In the genomic region with DNA sequence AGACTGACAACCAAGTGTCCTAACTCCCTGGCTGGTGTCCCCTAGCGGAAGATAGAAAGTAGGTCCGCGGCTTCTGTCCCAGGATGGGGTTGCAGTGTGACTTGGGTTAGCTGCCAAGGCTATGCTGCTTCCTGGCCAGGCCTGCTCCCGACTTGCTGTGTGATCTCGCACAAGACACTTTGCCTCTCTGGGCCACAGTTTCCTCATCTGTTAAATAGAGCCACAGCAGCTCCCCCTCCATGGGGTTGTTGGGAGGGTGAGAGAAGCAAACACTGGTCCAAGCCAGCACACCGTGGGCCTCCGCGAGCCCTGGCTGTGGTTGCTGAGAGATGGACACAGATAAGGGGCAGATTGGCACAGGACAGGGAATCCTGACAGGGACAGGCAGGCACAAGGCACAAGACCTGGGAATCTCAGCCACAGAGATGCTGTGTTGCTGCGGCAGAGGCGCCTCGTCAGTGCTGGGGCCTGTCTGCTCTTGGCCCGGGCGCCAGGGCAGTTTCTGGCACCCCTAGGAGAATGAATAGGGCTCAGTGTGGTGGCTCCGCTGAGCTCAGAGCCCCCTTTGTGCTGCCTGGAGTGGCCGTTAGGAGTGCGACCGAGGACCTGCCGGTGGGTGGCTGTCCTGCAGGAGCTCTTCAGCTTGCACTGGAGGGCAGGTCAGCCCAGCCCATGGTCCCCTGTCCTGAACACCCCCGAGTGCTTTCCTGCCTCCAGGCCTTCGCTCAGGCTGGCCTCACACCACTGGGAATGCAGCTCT, we compare ENCODE assay signal across 1 cellular context.
TF ChIP-seq lines count a peak whose summit lies in the region.

No MANE protein-coding gene starts in this region.

TF ChIP-seq in K562, 482 proteins besides CTCF, POLR2A, EP300 and RAD21 (continued from another document):
- TF ChIP-seq ZNF785 (CRISPR knock-in tag; IDR thresholded peaks at IDR 0.05): no peak
- no peak for TF ChIP-seq ZNF507 (tag; conservative IDR thresholded peaks at IDR 0.05)
- no peak for TF ChIP-seq CEBPG (CRISPR knock-in tag; IDR thresholded peaks at IDR 0.05)
- TF ChIP-seq CEBPG (tag; conservative IDR thresholded peaks at IDR 0.05 in 1 of 2, IDR thresholded peaks at IDR 0.05 in 1 of 2): no peak
- no peak for TF ChIP-seq GATAD2B (IDR thresholded peaks at IDR 0.05; ENCODE audit: borderline replicate concordance)
- TF ChIP-seq, protein P1, sequence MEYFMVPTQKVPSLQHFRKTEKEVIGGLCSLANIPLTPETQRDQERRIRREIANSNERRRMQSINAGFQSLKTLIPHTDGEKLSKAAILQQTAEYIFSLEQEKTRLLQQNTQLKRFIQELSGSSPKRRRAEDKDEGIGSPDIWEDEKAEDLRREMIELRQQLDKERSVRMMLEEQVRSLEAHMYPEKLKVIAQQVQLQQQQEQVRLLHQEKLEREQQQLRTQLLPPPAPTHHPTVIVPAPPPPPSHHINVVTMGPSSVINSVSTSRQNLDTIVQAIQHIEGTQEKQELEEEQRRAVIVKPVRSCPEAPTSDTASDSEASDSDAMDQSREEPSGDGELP (CRISPR knock-in tag; IDR thresholded peaks at IDR 0.05; ENCODE audit: borderline replicate concordance): no peak
- TF ChIP-seq ILF3 (IDR thresholded peaks at IDR 0.05; ENCODE audit: borderline replicate concordance): no peak
- TF ChIP-seq HDAC6 (IDR thresholded peaks at IDR 0.05; ENCODE audit: low read depth, low read length): no peak
- no peak for TF ChIP-seq HSF4 (CRISPR knock-in tag; IDR thresholded peaks at IDR 0.05; ENCODE audit: borderline replicate concordance)
- TF ChIP-seq DIDO1 (tag; IDR thresholded peaks at IDR 0.05; ENCODE audit: low read depth): no peak
- TF ChIP-seq ARNT (IDR thresholded peaks at IDR 0.05): no peak
- TF ChIP-seq ETV5 (CRISPR knock-in tag; IDR thresholded peaks at IDR 0.05; ENCODE audit: low read depth): no peak
- no peak for TF ChIP-seq NCOA4 (IDR thresholded peaks at IDR 0.05; ENCODE audit: partially characterized antibody)
- no peak for TF ChIP-seq TGIF2 (CRISPR knock-in tag; IDR thresholded peaks at IDR 0.05)
- TF ChIP-seq ZKSCAN1 (IDR thresholded peaks at IDR 0.05; ENCODE audit: low read depth, low read length): no peak
- no peak for TF ChIP-seq SAP30 (IDR thresholded peaks at IDR 0.05; ENCODE audit: borderline replicate concordance, insufficient read depth, low read depth, low read length, poor library complexity, severe bottlenecking)
- 0 out of 4 replicates have a peak, but pooled peaks of 1 of the 2 experiments have one; percentile 38 for TF ChIP-seq RCOR1 (IDR thresholded peaks at IDR 0.05; ENCODE audit: borderline replicate concordance in 1 of 2, low read depth in 2 of 2, low read length in 2 of 2)
- TF ChIP-seq RBM34 (IDR thresholded peaks at IDR 0.05; ENCODE audit: borderline replicate concordance, insufficient read depth, low read length): no peak
- TF ChIP-seq JUND (IDR thresholded peaks at IDR 0.05; ENCODE audit: borderline replicate concordance, low read depth, low read length): no peak
- TF ChIP-seq JUND (tag; IDR thresholded peaks at IDR 0.05; ENCODE audit: borderline replicate concordance, low read depth, low read length): no peak
- no peak for TF ChIP-seq ZNF24 (IDR thresholded peaks at IDR 0.05)
- TF ChIP-seq ZNF212 (CRISPR knock-in tag; IDR thresholded peaks at IDR 0.05): no peak
- TF ChIP-seq, protein P2, sequence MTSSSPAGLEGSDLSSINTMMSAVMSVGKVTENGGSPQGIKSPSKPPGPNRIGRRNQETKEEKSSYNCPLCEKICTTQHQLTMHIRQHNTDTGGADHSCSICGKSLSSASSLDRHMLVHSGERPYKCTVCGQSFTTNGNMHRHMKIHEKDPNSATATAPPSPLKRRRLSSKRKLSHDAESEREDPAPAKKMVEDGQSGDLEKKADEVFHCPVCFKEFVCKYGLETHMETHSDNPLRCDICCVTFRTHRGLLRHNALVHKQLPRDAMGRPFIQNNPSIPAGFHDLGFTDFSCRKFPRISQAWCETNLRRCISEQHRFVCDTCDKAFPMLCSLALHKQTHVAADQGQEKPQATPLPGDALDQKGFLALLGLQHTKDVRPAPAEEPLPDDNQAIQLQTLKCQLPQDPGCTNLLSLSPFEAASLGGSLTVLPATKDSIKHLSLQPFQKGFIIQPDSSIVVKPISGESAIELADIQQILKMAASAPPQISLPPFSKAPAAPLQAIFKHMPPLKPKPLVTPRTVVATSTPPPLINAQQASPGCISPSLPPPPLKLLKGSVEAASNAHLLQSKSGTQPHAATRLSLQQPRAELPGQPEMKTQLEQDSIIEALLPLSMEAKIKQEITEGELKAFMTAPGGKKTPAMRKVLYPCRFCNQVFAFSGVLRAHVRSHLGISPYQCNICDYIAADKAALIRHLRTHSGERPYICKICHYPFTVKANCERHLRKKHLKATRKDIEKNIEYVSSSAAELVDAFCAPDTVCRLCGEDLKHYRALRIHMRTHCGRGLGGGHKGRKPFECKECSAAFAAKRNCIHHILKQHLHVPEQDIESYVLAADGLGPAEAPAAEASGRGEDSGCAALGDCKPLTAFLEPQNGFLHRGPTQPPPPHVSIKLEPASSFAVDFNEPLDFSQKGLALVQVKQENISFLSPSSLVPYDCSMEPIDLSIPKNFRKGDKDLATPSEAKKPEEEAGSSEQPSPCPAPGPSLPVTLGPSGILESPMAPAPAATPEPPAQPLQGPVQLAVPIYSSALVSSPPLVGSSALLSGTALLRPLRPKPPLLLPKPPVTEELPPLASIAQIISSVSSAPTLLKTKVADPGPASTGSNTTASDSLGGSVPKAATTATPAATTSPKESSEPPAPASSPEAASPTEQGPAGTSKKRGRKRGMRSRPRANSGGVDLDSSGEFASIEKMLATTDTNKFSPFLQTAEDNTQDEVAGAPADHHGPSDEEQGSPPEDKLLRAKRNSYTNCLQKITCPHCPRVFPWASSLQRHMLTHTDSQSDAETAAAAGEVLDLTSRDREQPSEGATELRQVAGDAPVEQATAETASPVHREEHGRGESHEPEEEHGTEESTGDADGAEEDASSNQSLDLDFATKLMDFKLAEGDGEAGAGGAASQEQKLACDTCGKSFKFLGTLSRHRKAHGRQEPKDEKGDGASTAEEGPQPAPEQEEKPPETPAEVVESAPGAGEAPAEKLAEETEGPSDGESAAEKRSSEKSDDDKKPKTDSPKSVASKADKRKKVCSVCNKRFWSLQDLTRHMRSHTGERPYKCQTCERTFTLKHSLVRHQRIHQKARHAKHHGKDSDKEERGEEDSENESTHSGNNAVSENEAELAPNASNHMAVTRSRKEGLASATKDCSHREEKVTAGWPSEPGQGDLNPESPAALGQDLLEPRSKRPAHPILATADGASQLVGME (CRISPR knock-in tag; IDR thresholded peaks at IDR 0.05): no peak
- TF ChIP-seq, protein P3, sequence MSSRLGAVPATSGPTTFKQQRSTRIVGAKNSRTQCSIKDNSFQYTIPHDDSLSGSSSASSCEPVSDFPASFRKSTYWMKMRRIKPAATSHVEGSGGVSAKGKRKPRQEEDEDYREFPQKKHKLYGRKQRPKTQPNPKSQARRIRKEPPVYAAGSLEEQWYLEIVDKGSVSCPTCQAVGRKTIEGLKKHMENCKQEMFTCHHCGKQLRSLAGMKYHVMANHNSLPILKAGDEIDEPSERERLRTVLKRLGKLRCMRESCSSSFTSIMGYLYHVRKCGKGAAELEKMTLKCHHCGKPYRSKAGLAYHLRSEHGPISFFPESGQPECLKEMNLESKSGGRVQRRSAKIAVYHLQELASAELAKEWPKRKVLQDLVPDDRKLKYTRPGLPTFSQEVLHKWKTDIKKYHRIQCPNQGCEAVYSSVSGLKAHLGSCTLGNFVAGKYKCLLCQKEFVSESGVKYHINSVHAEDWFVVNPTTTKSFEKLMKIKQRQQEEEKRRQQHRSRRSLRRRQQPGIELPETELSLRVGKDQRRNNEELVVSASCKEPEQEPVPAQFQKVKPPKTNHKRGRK (tag; IDR thresholded peaks at IDR 0.05): no peak
- no peak for TF ChIP-seq MCM5 (IDR thresholded peaks at IDR 0.05; ENCODE audit: low read depth)
- TF ChIP-seq TCFL5 (CRISPR knock-in tag; conservative IDR thresholded peaks at IDR 0.05): no peak
- TF ChIP-seq NFYB (IDR thresholded peaks at IDR 0.05; ENCODE audit: extremely low read depth, insufficient read length): no peak
- TF ChIP-seq ZNF133 (CRISPR knock-in tag; IDR thresholded peaks at IDR 0.05): no peak
- TF ChIP-seq, protein P4, sequence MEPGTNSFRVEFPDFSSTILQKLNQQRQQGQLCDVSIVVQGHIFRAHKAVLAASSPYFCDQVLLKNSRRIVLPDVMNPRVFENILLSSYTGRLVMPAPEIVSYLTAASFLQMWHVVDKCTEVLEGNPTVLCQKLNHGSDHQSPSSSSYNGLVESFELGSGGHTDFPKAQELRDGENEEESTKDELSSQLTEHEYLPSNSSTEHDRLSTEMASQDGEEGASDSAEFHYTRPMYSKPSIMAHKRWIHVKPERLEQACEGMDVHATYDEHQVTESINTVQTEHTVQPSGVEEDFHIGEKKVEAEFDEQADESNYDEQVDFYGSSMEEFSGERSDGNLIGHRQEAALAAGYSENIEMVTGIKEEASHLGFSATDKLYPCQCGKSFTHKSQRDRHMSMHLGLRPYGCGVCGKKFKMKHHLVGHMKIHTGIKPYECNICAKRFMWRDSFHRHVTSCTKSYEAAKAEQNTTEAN (CRISPR knock-in tag; IDR thresholded peaks at IDR 0.05): no peak
- no peak for TF ChIP-seq MIER1 (IDR thresholded peaks at IDR 0.05; ENCODE audit: low read depth)
